Comparison of ENCODE assay signal across 21 cellular contexts in genomic region chr4:52852696-52853095, GRCh38. TPM values are rescaled to one million over a fixed set of nuclear protein-coding genes. Genes with fewer than 3 reads are reported as not detected.
DNase-seq lines count a peak whose midpoint lies in the region; ATAC-seq, FAIRE-seq and TF ChIP-seq lines count a peak whose summit lies in the region.
"Had no signal": no experiment of that assay in that cellular context is flagged by ENCODE, and none has a peak within 500 bp of the region (broad histone marks: within the 10 kb centered on the region; RNA-seq: fewer than 3 reads in every experiment).

No MANE protein-coding gene starts in this region.

- FAIRE-seq in keratinocyte (lab: Jason Lieb, UNC): peak; percentile 55
- FAIRE-seq in HepG2 (lab: Jason Lieb, UNC): no peak
- FAIRE-seq: endometrium, H54 had no signal

- no peak overlapping the region for H2AK9ac ChIP-seq in IMR-90 (replicated peaks; ENCODE audit: low read depth, low read length, poor library complexity)

- ATAC-seq in IMR-90 (ENCODE audit: low read depth) (peak; percentile 58), HepG2 (no peak), T-helper 17 cell (no peak)
- ATAC-seq: activated CD8-positive, alpha-beta T cell treated with anti-CD3 and anti-CD28 coated beads, Interleukin-2, amount 10 ng/mL, durations not matched to agents 7 days and 5 days; right lobe of liver; stimulated activated memory B cell treated with anti-CD40 and anti-IgM and Interleukin-4, amounts not matched to agents 10 μg/mL and 1 μg/mL and 100 μg/mL, for 72 hours had no signal

- WGBS in IMR-90 (ENCODE audit: extremely low coverage in 2 of 2, insufficient read length in 1 of 2), 2 experiments: 100% methylated on average over 1 of the region's 3 CpGs; no CpG with 5 or more reads in 1 of the 2 experiments
- 67% methylated on average over 3 of the region's 3 CpGs for WGBS in smooth muscle cell (ENCODE audit: low lambda C conversion rate)
- WGBS in HepG2 (ENCODE audit: low lambda C conversion rate): 27% methylated on average over 2 of the region's 3 CpGs

- no peak overlapping the region for H3K23ac ChIP-seq in IMR-90 (ENCODE audit: low read depth, low read length)

- H3K27ac ChIP-seq in IMR-90 (ENCODE audit: insufficient read depth, low read length): no peak overlapping the region
- no peak overlapping the region for H3K27ac ChIP-seq in keratinocyte (ENCODE audit: control insufficient read depth, insufficient read depth, low read length)
- peak overlapping the region; percentile 42 for H3K27ac ChIP-seq in smooth muscle cell (ENCODE audit: low read depth)
- H3K27ac ChIP-seq in HepG2 (ENCODE audit: extremely low read length, insufficient read depth, low read length): no peak overlapping the region
- H3K27ac ChIP-seq: brain microvascular endothelial cell, ovary, right lobe of liver, SK-N-MC had no signal

- peak overlapping the region; percentile 67 for H3K14ac ChIP-seq in IMR-90 (replicated peaks; ENCODE audit: low read depth, low read length)

- H3K27me3 Mint-ChIP-seq in chondrocyte (ENCODE audit: low read depth) (no peaks in the 10 kb centered on the region), T-helper 17 cell (no peaks in the 10 kb centered on the region)

- peaks cover 2% of the 10 kb centered on the region for H3F3A ChIP-seq in smooth muscle cell (ENCODE audit: low read depth)

- H3K4me2 ChIP-seq in IMR-90 (ENCODE audit: low read depth, low read length) (peak overlapping the region; percentile 55; the same call in 1 of the 2 replicates), keratinocyte (ENCODE audit: control insufficient read depth, extremely low read depth, insufficient read depth, low read depth, low read length) (no peak overlapping the region), smooth muscle cell (peak overlapping the region; percentile 46), HepG2 (ENCODE audit: low read depth, low read length) (no peak overlapping the region)

- DNase-seq in IMR-90: no peak
- DNase-seq in chondrocyte (ENCODE audit: low spot score): no peak
- DNase-seq in keratinocyte (ENCODE audit: low read depth, low spot score): no peak
- DNase-seq in smooth muscle cell (lab: John Stamatoyannopoulos, UW; ENCODE audit: unreplicated experiment): no peak
- DNase-seq in anterior cingulate cortex (lab: John Stamatoyannopoulos, UW): no peak
- DNase-seq in HepG2 (ENCODE audit: low spot score): no peak
- no peak for DNase-seq in T-helper 17 cell
- no peak for DNase-seq in NCI-H2029 (lab: John Stamatoyannopoulos, UW)
- DNase-seq: activated CD8-positive, alpha-beta T cell treated with anti-CD3 and anti-CD28 coated beads, Interleukin-2, amount 10 ng/mL, durations not matched to agents 7 days and 5 days; activated naive CD4-positive, alpha-beta T cell treated with anti-CD3 and anti-CD28 coated beads, Interleukin-2, amount 50 U/mL, for 16 hours; activated T-cell treated with anti-CD3 and anti-CD28 coated beads, Interleukin-2, amount 50 U/mL, for 48 hours; brain microvascular endothelial cell; NCI-H187; NCI-H345; ovary; right lobe of liver; T-helper 9 cell had no signal

- peak overlapping the region; percentile 30; the same call in 2 of the 3 replicates for H2BK15ac ChIP-seq in IMR-90 (ENCODE audit: low read depth, low read length)

- peak overlapping the region in 1 of 2 experiments; percentile 20; a peak in 1 of 4 replicates for H4K8ac ChIP-seq in IMR-90 (ENCODE audit: low read depth in 2 of 2, low read length in 2 of 2)

- H3K9me3 ChIP-seq in IMR-90 (ENCODE audit: control insufficient read depth, insufficient read depth, low read length) (no peaks in the 10 kb centered on the region; the same call in 1 of the 2 replicates), keratinocyte (ENCODE audit: control insufficient read depth, low read depth, low read length) (no peaks in the 10 kb centered on the region), smooth muscle cell (replicated peaks; ENCODE audit: low read depth) (no peaks in the 10 kb centered on the region), HepG2 (ENCODE audit: low read length) (no peaks in the 10 kb centered on the region), T-helper 17 cell (ENCODE audit: control insufficient read depth, low read length, poor library complexity, severe bottlenecking) (no peaks in the 10 kb centered on the region)
- H3K9me3 ChIP-seq: ovary, right lobe of liver had no signal

- no peak overlapping the region for H3K4me3 ChIP-seq in IMR-90 (ENCODE audit: insufficient read depth, low read depth, low read length)
- H3K4me3 ChIP-seq in keratinocyte (ENCODE audit: control insufficient read depth in 2 of 3, extremely low read depth in 1 of 3, insufficient read depth in 2 of 3, low read depth in 1 of 3, low read length in 3 of 3): no peak overlapping the region
- H3K4me3 ChIP-seq in smooth muscle cell: no peak overlapping the region
- H3K4me3 ChIP-seq in HepG2 (replicated peaks in 1 of 3; ENCODE audit: insufficient read depth in 1 of 3, low read depth in 2 of 3, low read length in 3 of 3): no peak overlapping the region
- H3K4me3 ChIP-seq: ovary, right lobe of liver, SK-N-MC had no signal

- H3K9ac ChIP-seq in IMR-90 (ENCODE audit: low read depth, low read length): no peak overlapping the region
- H3K9ac ChIP-seq in keratinocyte (ENCODE audit: control insufficient read depth, extremely low read depth, insufficient read depth, low read length): no peak overlapping the region
- no peak overlapping the region for H3K9ac ChIP-seq in smooth muscle cell (ENCODE audit: low read depth)
- H3K9ac ChIP-seq in HepG2 (ENCODE audit: insufficient read depth, low read depth, low read length): no peak overlapping the region

- H3K79me1 ChIP-seq in IMR-90 (ENCODE audit: low read depth in 1 of 2, low read length in 2 of 2): no peaks in the 10 kb centered on the region

- no peak overlapping the region for H3K56ac ChIP-seq in IMR-90 (ENCODE audit: extremely low read depth, insufficient read depth, low read length)

- H2AK5ac ChIP-seq in IMR-90 (ENCODE audit: low read depth, low read length): peak overlapping the region; percentile 30; the same call in 1 of the 2 replicates

- no TSS peak for BruUV-seq in IMR-90 (replicated peaks; lab: Mats Ljungman, UMichigan)
- BruUV-seq in HepG2 (replicated peaks; lab: Mats Ljungman, UMichigan): no TSS peak

- TF ChIP-seq CTCF in IMR-90 (conservative IDR thresholded peaks at IDR 0.05; ENCODE audit: low read depth, low read length) (no peak), chondrocyte (IDR thresholded peaks at IDR 0.05) (no peak), keratinocyte (optimal IDR thresholded peaks at IDR 0.05 in 1 of 3, IDR thresholded peaks at IDR 0.05 in 1 of 3, conservative IDR thresholded peaks at IDR 0.05 in 1 of 3; ENCODE audit: extremely low read depth in 1 of 3, insufficient read depth in 2 of 3, low read length in 3 of 3) (no peak), smooth muscle cell (IDR thresholded peaks at IDR 0.05; ENCODE audit: borderline replicate concordance, insufficient read depth, poor library complexity, severe bottlenecking) (no peak), HepG2 (CRISPR knock-in tag; IDR thresholded peaks at IDR 0.05) (no peak)

- no peak for TF ChIP-seq POLR2A in IMR-90 (IDR thresholded peaks at IDR 0.05; ENCODE audit: low read depth, low read length)
- no peak for TF ChIP-seq POLR2A in HepG2 (IDR thresholded peaks at IDR 0.05; ENCODE audit: insufficient read depth in 1 of 2, low read depth in 2 of 2, low read length in 2 of 2)

- in situ Hi-C loops in IMR-90 (cut with MboI; ENCODE audit: low sequenced_read_pairs) (no loop called here), HepG2 (cut with HindIII; ENCODE audit: extremely low pct_ligation_motif_present, low pct_unique_long_range_greater_than_20kb) (no loop called here)

- peak overlapping the region; percentile 55 for H3K4ac ChIP-seq in IMR-90 (ENCODE audit: low read depth, low read length)

- H3K79me2 ChIP-seq in keratinocyte (ENCODE audit: control insufficient read depth, insufficient read depth, low read length) (no peaks in the 10 kb centered on the region), smooth muscle cell (ENCODE audit: low read depth) (no peaks in the 10 kb centered on the region), HepG2 (ENCODE audit: insufficient read depth, low read length) (no peaks in the 10 kb centered on the region)

- TF ChIP-seq RAD21 in IMR-90 (IDR thresholded peaks at IDR 0.05; ENCODE audit: low read length) (no peak), HepG2 (CRISPR knock-in tag; IDR thresholded peaks at IDR 0.05) (no peak)

- peak overlapping the region; percentile 45; the same call in 1 of the 2 replicates for H4K5ac ChIP-seq in IMR-90 (ENCODE audit: low read depth, low read length)

- TF ChIP-seq EP300 in HepG2 (IDR thresholded peaks at IDR 0.05; ENCODE audit: low read depth in 2 of 2, low read length in 2 of 2) (no peak), HepG2 (CRISPR knock-in tag; IDR thresholded peaks at IDR 0.05; ENCODE audit: borderline replicate concordance) (no peak)

- no peak overlapping the region for H3K4me3 Mint-ChIP-seq in chondrocyte (ENCODE audit: unreplicated experiment)
- H3K4me3 Mint-ChIP-seq in T-helper 17 cell: no peak overlapping the region
- H3K4me3 Mint-ChIP-seq: activated CD8-positive, alpha-beta T cell treated with anti-CD3 and anti-CD28 coated beads, Interleukin-2, amount 10 ng/mL, durations not matched to agents 7 days and 5 days; stimulated activated memory B cell treated with anti-CD40 and anti-IgM and Interleukin-4, amounts not matched to agents 10 μg/mL and 1 μg/mL and 100 μg/mL, for 72 hours had no signal

- H3K36me3 Mint-ChIP-seq in chondrocyte (ENCODE audit: low read depth): no peaks in the 10 kb centered on the region
- no peaks in the 10 kb centered on the region for H3K36me3 Mint-ChIP-seq in T-helper 17 cell (ENCODE audit: low read depth)
- H3K36me3 Mint-ChIP-seq: stimulated activated memory B cell treated with anti-CD40 and anti-IgM and Interleukin-4, amounts not matched to agents 10 μg/mL and 1 μg/mL and 100 μg/mL, for 72 hours had no signal

- H3K36me3 ChIP-seq in IMR-90 (ENCODE audit: control insufficient read depth, insufficient read depth, low read length): no peaks in the 10 kb centered on the region
- no peaks in the 10 kb centered on the region for H3K36me3 ChIP-seq in keratinocyte (ENCODE audit: control insufficient read depth in 2 of 2, extremely low read depth in 1 of 2, insufficient read depth in 2 of 2, low read length in 2 of 2)
- H3K36me3 ChIP-seq in smooth muscle cell (ENCODE audit: low read depth): no peaks in the 10 kb centered on the region
- no peaks in the 10 kb centered on the region for H3K36me3 ChIP-seq in HepG2 (replicated peaks in 1 of 2; ENCODE audit: control insufficient read depth in 1 of 2, insufficient read depth in 2 of 2, low read length in 2 of 2)
- H3K36me3 ChIP-seq: brain microvascular endothelial cell, ovary, right lobe of liver had no signal

- no peaks in the 10 kb centered on the region for H4K20me1 ChIP-seq in IMR-90 (ENCODE audit: insufficient read depth, low read length)
- no peaks in the 10 kb centered on the region for H4K20me1 ChIP-seq in keratinocyte (ENCODE audit: control insufficient read depth, extremely low read depth, insufficient read depth, low read length)
- H4K20me1 ChIP-seq in smooth muscle cell (ENCODE audit: low read depth): no peaks in the 10 kb centered on the region
- no peaks in the 10 kb centered on the region for H4K20me1 ChIP-seq in HepG2 (ENCODE audit: insufficient read depth, low read length)

- dilution Hi-C loops in IMR-90 (cut with HindIII; ENCODE audit: low sequenced_read_pairs, unreplicated experiment) (no loop called here), keratinocyte (cut with MboI; ENCODE audit: extremely low pct_ligation_motif_present, low sequenced_read_pairs) (no loop called here)

- POLR2A ChIA-PET in IMR-90 (lab: Charles Lee; ENCODE audit: unreplicated experiment): interaction anchor here (1.0 kb wide), 1 partner anchor 94 kb away, joined by 3 read pairs; no protein-coding TSS in a partner anchor
- POLR2A ChIA-PET in HepG2 (lab: Yijun Ruan, JAX): no interaction called here

- no peaks in the 10 kb centered on the region for H3K9me3 Mint-ChIP-seq in chondrocyte (ENCODE audit: low read depth)

- peak overlapping the region; percentile 1; the same call in 1 of the 2 replicates for H3K18ac ChIP-seq in IMR-90 (ENCODE audit: low read depth, low read length)

- no peak overlapping the region for H2BK5ac ChIP-seq in IMR-90 (ENCODE audit: low read depth, low read length, poor library complexity, severe bottlenecking)

- no peaks in the 10 kb centered on the region for H3K27me3 ChIP-seq in IMR-90 (ENCODE audit: control insufficient read depth, insufficient read depth, low read length)
- H3K27me3 ChIP-seq in keratinocyte (ENCODE audit: control insufficient read depth, extremely low read depth, insufficient read depth, low read length): no peaks in the 10 kb centered on the region
- no peaks in the 10 kb centered on the region for H3K27me3 ChIP-seq in smooth muscle cell (ENCODE audit: low read depth)
- H3K27me3 ChIP-seq in HepG2 (ENCODE audit: control insufficient read depth in 1 of 2, insufficient read depth in 2 of 2, low read length in 2 of 2): no peaks in the 10 kb centered on the region
- H3K27me3 ChIP-seq: brain microvascular endothelial cell, ovary, right lobe of liver had no signal

- H2AFZ ChIP-seq in IMR-90 (replicated peaks; ENCODE audit: low read length, poor library complexity) (peak overlapping the region; percentile 68), keratinocyte (ENCODE audit: control insufficient read depth, low read length) (peak overlapping the region; percentile 2), smooth muscle cell (ENCODE audit: low read depth) (no peak overlapping the region), HepG2 (ENCODE audit: low read length) (no peak overlapping the region)

- H2BK120ac ChIP-seq in IMR-90 (ENCODE audit: low read depth, low read length): peak overlapping the region; percentile 60

- CTCF ChIA-PET in IMR-90 (lab: Yijun Ruan, JAX): interaction anchor here (1.2 kb wide), 1 partner anchor 18 kb away, joined by 3 read pairs; no protein-coding TSS in a partner anchor
- CTCF ChIA-PET in HepG2 (lab: Yijun Ruan, JAX; ENCODE audit: low intra/inter-chr PET ratio, low total read pairs): no interaction called here

- H3K4me1 Mint-ChIP-seq in chondrocyte (ENCODE audit: low read depth): peaks cover 30% of the 10 kb centered on the region
- H3K4me1 Mint-ChIP-seq in T-helper 17 cell: no peaks in the 10 kb centered on the region
- H3K4me1 Mint-ChIP-seq: stimulated activated memory B cell treated with anti-CD40 and anti-IgM and Interleukin-4, amounts not matched to agents 10 μg/mL and 1 μg/mL and 100 μg/mL, for 72 hours had no signal

- H2BK20ac ChIP-seq in IMR-90 (ENCODE audit: low read depth, low read length): peak overlapping the region; percentile 82; the same call in 1 of the 2 replicates

- H3K27ac Mint-ChIP-seq in chondrocyte (ENCODE audit: unreplicated experiment) (peak overlapping the region; percentile 78), T-helper 17 cell (no peak overlapping the region)
- H3K27ac Mint-ChIP-seq: activated CD8-positive, alpha-beta T cell treated with anti-CD3 and anti-CD28 coated beads, Interleukin-2, amount 10 ng/mL, durations not matched to agents 7 days and 5 days; stimulated activated memory B cell treated with anti-CD40 and anti-IgM and Interleukin-4, amounts not matched to agents 10 μg/mL and 1 μg/mL and 100 μg/mL, for 72 hours had no signal

- H3K9me1 ChIP-seq in IMR-90 (ENCODE audit: insufficient read depth, low read length) (peaks cover 17% of the 10 kb centered on the region), keratinocyte (ENCODE audit: control insufficient read depth, extremely low read depth, insufficient read depth, low read length) (no peaks in the 10 kb centered on the region)

- H4K91ac ChIP-seq in IMR-90 (ENCODE audit: insufficient read depth, low read depth, low read length): no peak overlapping the region; the same call in 1 of the 2 replicates

- H3K4me1 ChIP-seq in IMR-90 (ENCODE audit: control insufficient read depth, insufficient read depth, low read length): peaks cover 2% of the 10 kb centered on the region; the same call in 1 of the 2 replicates
- peaks cover 15% of the 10 kb centered on the region for H3K4me1 ChIP-seq in keratinocyte (ENCODE audit: control insufficient read depth, extremely low read depth, insufficient read depth, low read length)
- H3K4me1 ChIP-seq in smooth muscle cell (ENCODE audit: low read depth): peaks cover 15% of the 10 kb centered on the region
- peaks cover 15% of the 10 kb centered on the region for H3K4me1 ChIP-seq in HepG2 (ENCODE audit: insufficient read depth, low read length)
- H3K4me1 ChIP-seq: right lobe of liver had no signal

- intact Hi-C loops in IMR-90 (cut with micrococcal nuclease) (no loop called here), HepG2 (cut with micrococcal nuclease; ENCODE audit: unreplicated experiment) (no loop called here)

RNA-seq across cellular contexts. Expression of gene RASL11B, which starts 9.4 kb away (rescaled TPM):
- total RNA-seq in IMR-90 (2012; rRNA removed) (0.18 and 0.28 TPM in 2 replicates), chondrocyte (6.5 to 30.5 TPM (median 8.1 TPM) in 3 replicates), smooth muscle cell (42.9 and 47.0 TPM in 2 replicates), HepG2 (2016; rRNA removed; fragmentation: Illumina TruSeq; extraction: Trizol) (0.07 TPM in 1 of 2 replicates, not detected in the other), T-helper 17 cell (not detected)
- polyA plus RNA-seq in IMR-90 (2012; rRNA removed) (0.26 and 0.31 TPM in 2 replicates), keratinocyte (1.1 to 1.7 TPM (median 1.4 TPM) in 3 replicates), smooth muscle cell (44.3 and 59.6 TPM in 2 replicates), HepG2 (2011; rRNA removed) (0.12 and 0.20 TPM in 2 replicates)
- 0.04 and 0.23 TPM in 2 replicates for polyA plus RNA-seq in IMR-90 (2012; cell fraction: cytosol; rRNA removed)
- 0.20 and 0.41 TPM in 2 replicates for polyA plus RNA-seq in IMR-90 (2012; cell fraction: nucleus; rRNA removed; ENCODE audit: low replicate concordance)
- 0.50 TPM for polyA plus RNA-seq in keratinocyte (2011; ENCODE audit: low read depth)
- polyA plus RNA-seq in keratinocyte (2011; cell fraction: cytosol; rRNA removed): 0.56 and 0.70 TPM in 2 replicates
- 0.71 and 0.97 TPM in 2 replicates for polyA plus RNA-seq in keratinocyte (2011; cell fraction: nucleus; rRNA removed)
- 0.93 and 1.2 TPM in 2 replicates for polyA plus RNA-seq in keratinocyte (2012; ENCODE audit: low replicate concordance)
- 0.36 to 1.1 TPM (median 0.53 TPM) in 3 replicates for polyA minus RNA-seq in keratinocyte
- polyA minus RNA-seq in keratinocyte (2011; cell fraction: cytosol; rRNA and poly(A)+ RNA removed): not detected
- polyA minus RNA-seq in keratinocyte (2011; cell fraction: nucleus; rRNA and poly(A)+ RNA removed): 0.21 and 0.70 TPM in 2 replicates
- total RNA-seq in HepG2 (2016; cell fraction: cytosol; rRNA removed; fragmentation: Illumina TruSeq; extraction: Trizol; ENCODE audit: low read depth): not detected in 2 replicates
- not detected in 2 replicates for total RNA-seq in HepG2 (2016; cell fraction: insoluble cytoplasmic fraction; rRNA removed; fragmentation: Illumina TruSeq; extraction: Trizol)
- not detected in 2 replicates for total RNA-seq in HepG2 (2016; cell fraction: membrane; rRNA removed; fragmentation: Illumina TruSeq; extraction: Trizol)
- not detected in 2 replicates for total RNA-seq in HepG2 (2016; cell fraction: nucleus; rRNA removed; fragmentation: Illumina TruSeq; extraction: Trizol)
- 0.03 and 0.08 TPM in 2 replicates for polyA plus RNA-seq in HepG2 (2011; cell fraction: cytosol; rRNA removed)
- polyA plus RNA-seq in HepG2 (2011; cell fraction: nucleus; rRNA removed): 0.07 TPM in 1 of 2 replicates, not detected in the other
- not detected in 2 replicates for polyA plus RNA-seq in HepG2 (2012)
- not detected in 2 replicates for polyA plus RNA-seq in HepG2 (2016; cell fraction: cytosol; fragmentation: Illumina TruSeq; extraction: Trizol; ENCODE audit: low read depth)
- 0.19 TPM in 1 of 2 replicates, not detected in the other for polyA plus RNA-seq in HepG2 (2016; cell fraction: insoluble cytoplasmic fraction; fragmentation: Illumina TruSeq; extraction: Trizol; ENCODE audit: low read depth)
- not detected in 2 replicates for polyA plus RNA-seq in HepG2 (2016; cell fraction: membrane; fragmentation: Illumina TruSeq; extraction: Trizol; ENCODE audit: low read depth)
- polyA plus RNA-seq in HepG2 (2016; cell fraction: nucleus; fragmentation: Illumina TruSeq; extraction: Trizol; ENCODE audit: insufficient read depth, low read depth): not detected in 2 replicates
- polyA minus RNA-seq in HepG2 (2011; rRNA and poly(A)+ RNA removed; ENCODE audit: low replicate concordance): not detected in 2 replicates
- polyA minus RNA-seq in HepG2 (2011; cell fraction: cytosol; rRNA and poly(A)+ RNA removed): not detected in 2 replicates
- polyA minus RNA-seq in HepG2 (2011; cell fraction: nucleus; rRNA and poly(A)+ RNA removed): not detected in 2 replicates

Comparison
In these comparisons a context has a peak if more than half of its experiments do, and no peak if none do; other contexts are left out.
1. H2AFZ ChIP-seq: peak in IMR-90 (single experiment) and keratinocyte (single experiment); none in smooth muscle cell (single experiment) and HepG2 (single experiment).
2. H3K4me2 ChIP-seq: peak in IMR-90 (single experiment) and smooth muscle cell (single experiment); none in keratinocyte (single experiment) and HepG2 (single experiment).